Comparison of ENCODE assay signal across 1 cellular context in genomic region chr1:46484783-46485490, GRCh38.
TF ChIP-seq lines count a peak whose summit lies in the region.

No MANE protein-coding gene starts in this region.

TF ChIP-seq in WTC11, 78 proteins besides CTCF, POLR2A, EP300 and RAD21 (continued from another document):
- TF ChIP-seq, protein P1, sequence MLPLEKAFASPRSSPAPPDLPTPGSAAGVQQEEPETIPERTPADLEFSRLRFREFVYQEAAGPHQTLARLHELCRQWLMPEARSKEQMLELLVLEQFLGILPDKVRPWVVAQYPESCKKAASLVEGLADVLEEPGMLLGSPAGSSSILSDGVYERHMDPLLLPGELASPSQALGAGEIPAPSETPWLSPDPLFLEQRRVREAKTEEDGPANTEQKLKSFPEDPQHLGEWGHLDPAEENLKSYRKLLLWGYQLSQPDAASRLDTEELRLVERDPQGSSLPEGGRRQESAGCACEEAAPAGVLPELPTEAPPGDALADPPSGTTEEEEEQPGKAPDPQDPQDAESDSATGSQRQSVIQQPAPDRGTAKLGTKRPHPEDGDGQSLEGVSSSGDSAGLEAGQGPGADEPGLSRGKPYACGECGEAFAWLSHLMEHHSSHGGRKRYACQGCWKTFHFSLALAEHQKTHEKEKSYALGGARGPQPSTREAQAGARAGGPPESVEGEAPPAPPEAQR (CRISPR knock-in tag; IDR thresholded peaks at IDR 0.05) = no peak
- no peak for TF ChIP-seq TP53 (CRISPR knock-in tag; IDR thresholded peaks at IDR 0.05)
- no peak for TF ChIP-seq CDX4 (CRISPR knock-in tag; IDR thresholded peaks at IDR 0.05; ENCODE audit: borderline replicate concordance)
- TF ChIP-seq, protein P2, sequence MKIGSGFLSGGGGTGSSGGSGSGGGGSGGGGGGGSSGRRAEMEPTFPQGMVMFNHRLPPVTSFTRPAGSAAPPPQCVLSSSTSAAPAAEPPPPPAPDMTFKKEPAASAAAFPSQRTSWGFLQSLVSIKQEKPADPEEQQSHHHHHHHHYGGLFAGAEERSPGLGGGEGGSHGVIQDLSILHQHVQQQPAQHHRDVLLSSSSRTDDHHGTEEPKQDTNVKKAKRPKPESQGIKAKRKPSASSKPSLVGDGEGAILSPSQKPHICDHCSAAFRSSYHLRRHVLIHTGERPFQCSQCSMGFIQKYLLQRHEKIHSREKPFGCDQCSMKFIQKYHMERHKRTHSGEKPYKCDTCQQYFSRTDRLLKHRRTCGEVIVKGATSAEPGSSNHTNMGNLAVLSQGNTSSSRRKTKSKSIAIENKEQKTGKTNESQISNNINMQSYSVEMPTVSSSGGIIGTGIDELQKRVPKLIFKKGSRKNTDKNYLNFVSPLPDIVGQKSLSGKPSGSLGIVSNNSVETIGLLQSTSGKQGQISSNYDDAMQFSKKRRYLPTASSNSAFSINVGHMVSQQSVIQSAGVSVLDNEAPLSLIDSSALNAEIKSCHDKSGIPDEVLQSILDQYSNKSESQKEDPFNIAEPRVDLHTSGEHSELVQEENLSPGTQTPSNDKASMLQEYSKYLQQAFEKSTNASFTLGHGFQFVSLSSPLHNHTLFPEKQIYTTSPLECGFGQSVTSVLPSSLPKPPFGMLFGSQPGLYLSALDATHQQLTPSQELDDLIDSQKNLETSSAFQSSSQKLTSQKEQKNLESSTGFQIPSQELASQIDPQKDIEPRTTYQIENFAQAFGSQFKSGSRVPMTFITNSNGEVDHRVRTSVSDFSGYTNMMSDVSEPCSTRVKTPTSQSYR (CRISPR knock-in tag; IDR thresholded peaks at IDR 0.05) = no peak
- TF ChIP-seq HMGXB4 (CRISPR knock-in tag; IDR thresholded peaks at IDR 0.05) = no peak
- TF ChIP-seq FOXK1 (CRISPR knock-in tag; IDR thresholded peaks at IDR 0.05) = no peak
